Comparison of ENCODE assay signal across 9 cellular contexts in genomic region chr1:66758247-66758755, GRCh38. TPM values are rescaled to one million over a fixed set of nuclear protein-coding genes. Genes with fewer than 3 reads are reported as not detected.
A peak's percentile ranks its signal among the peaks of the same experiment; 100 is the strongest.
DNase-seq lines count a peak whose midpoint lies in the region; ATAC-seq and TF ChIP-seq lines count a peak whose summit lies in the region.
"Had no signal": no experiment of that assay in that cellular context is flagged by ENCODE, and none has a peak within 500 bp of the region (broad histone marks: within the 10 kb centered on the region; RNA-seq: fewer than 3 reads in every experiment).

No MANE protein-coding gene starts in this region.

- intact Hi-C loops in CD14-positive monocyte (cut with micrococcal nuclease), result no loop called here

- H3K4me1 Mint-ChIP-seq in CD14-positive monocyte, result peaks cover 29% of the 10 kb centered on the region

- TF ChIP-seq CTCF in CD14-positive monocyte (IDR thresholded peaks at IDR 0.05), result no peak

- no peak overlapping the region for H3K4me3 Mint-ChIP-seq in CD14-positive monocyte

- ATAC-seq in GM19463 (IDR thresholded peaks at IDR 0.05; ENCODE audit: unreplicated experiment), result peak; percentile 99
- peak; percentile 100 for ATAC-seq in HG03354 (IDR thresholded peaks at IDR 0.05; ENCODE audit: poor library complexity, severe bottlenecking, unreplicated experiment)

- H3K27ac Mint-ChIP-seq in CD14-positive monocyte, result peak overlapping the region in 6 of 7 donors; percentile 16 to 68 (median 42)

- H3K36me3 Mint-ChIP-seq in CD14-positive monocyte, result no peaks in the 10 kb centered on the region

- DNase-seq in CD14-positive monocyte (ENCODE audit: low spot score) (no peak), SHP77 treated with DMSO at 0.1 percent for 48 hours (lab: John Stamatoyannopoulos, UW) (peak; percentile 54), midbrain (lab: John Stamatoyannopoulos, UW) (no peak), NCI-H774 (lab: John Stamatoyannopoulos, UW) (no peak)
- no peak for DNase-seq in stimulated activated CD4-positive, alpha-beta T cell treated with anti-CD3 and anti-CD28 coated beads, Interleukin-4, amount 100 ng/mL, for 4 hours
- no peak for DNase-seq in stimulated activated CD4-positive, alpha-beta T cell treated with anti-CD3 and anti-CD28 coated beads, Interleukin-4, amount 100 ng/mL, for 1 hour

- H3K27me3 Mint-ChIP-seq in CD14-positive monocyte (ENCODE audit: low read depth in 3 of 3), result no peaks in the 10 kb centered on the region

- H3K9me3 Mint-ChIP-seq in CD14-positive monocyte, result peaks cover 0 to 4% (median 0%) of the 10 kb centered on the region in 7 donors

RNA-seq across cellular contexts. Expression of gene DYNLT5, which starts 6.0 kb away (rescaled TPM):
- under 1 TPM; 0.28 to 0.54 TPM for polyA plus RNA-seq in CD14-positive monocyte

RNA-seq across cellular contexts. Expression of gene INSL5, which starts 42.8 kb away (rescaled TPM):
- not detected for polyA plus RNA-seq in CD14-positive monocyte
- polyA plus RNA-seq: esophagus had no signal
